Comparison of ENCODE assay signal across 16 cellular contexts in genomic region chr9:93316726-93317494, GRCh38.
"Had no signal": no experiment of that assay in that cellular context is flagged by ENCODE, and none has a peak within 500 bp of the region (broad histone marks: within the 10 kb centered on the region; RNA-seq: fewer than 3 reads in every experiment).

No MANE protein-coding gene starts in this region.

- DNase-seq: activated CD4-positive, CD25-positive, alpha-beta regulatory T cell treated with anti-CD3 and anti-CD28 coated beads, Interleukin-2, amount 50 U/mL, for 72 hours; activated T-cell treated with anti-CD3 and anti-CD28 coated beads, Interleukin-2, amount 50 U/mL, for 4 hours; adrenal gland; cerebellar nuclear complex; cortex of kidney; effector CD4-positive, alpha-beta T cell; left ventricle myocardium superior; naive thymus-derived CD8-positive, alpha-beta T cell; stimulated activated CD4-positive, alpha-beta T cell treated with anti-CD3 and anti-CD28 coated beads, Interleukin-4, amount 100 ng/mL, for 4 hours; stimulated activated naive B cell treated with anti-CD40 and anti-IgM and Interleukin-4, amounts not matched to agents 10 μg/mL and 1 μg/mL and 100 μg/mL, for 72 hours; thyroid gland had no signal

- H3K4me1 Mint-ChIP-seq: stimulated activated naive B cell treated with anti-CD40 and anti-IgM and Interleukin-4, amounts not matched to agents 10 μg/mL and 1 μg/mL and 100 μg/mL, for 72 hours had no signal

- H3K4me3 Mint-ChIP-seq: activated naive CD4-positive, alpha-beta T cell treated with anti-CD3 and anti-CD28 coated beads, Interleukin-2, amount 50 U/mL, for 24 hours; activated T-cell treated with anti-CD3 and anti-CD28 coated beads, Interleukin-2, amount 50 U/mL, for 4 hours; memory B cell; stimulated activated naive B cell treated with anti-CD40 and anti-IgM and Interleukin-4, amounts not matched to agents 10 μg/mL and 1 μg/mL and 100 μg/mL, for 72 hours; T-helper 1 cell treated with Interleukin-12 subunit alpha and Interleukin-12 subunit beta and Interleukin-4 antibody, amounts not matched to agents 30 μg/mL and 1 μg/mL, for 36 hours had no signal

- H3K36me3 ChIP-seq: adrenal gland, spleen, thyroid gland had no signal

- H3K4me3 ChIP-seq: adrenal gland, spleen, thyroid gland had no signal

- H3K27ac Mint-ChIP-seq: activated naive CD4-positive, alpha-beta T cell treated with anti-CD3 and anti-CD28 coated beads, Interleukin-2, amount 50 U/mL, for 24 hours; memory B cell; stimulated activated naive B cell treated with anti-CD40 and anti-IgM and Interleukin-4, amounts not matched to agents 10 μg/mL and 1 μg/mL and 100 μg/mL, for 72 hours; T-helper 1 cell treated with Interleukin-12 subunit alpha and Interleukin-12 subunit beta and Interleukin-4 antibody, amounts not matched to agents 30 μg/mL and 1 μg/mL, for 36 hours had no signal

- H3K9me3 ChIP-seq: adrenal gland, spleen, thyroid gland had no signal

- H3K27me3 ChIP-seq: adrenal gland, thyroid gland had no signal

- H3K36me3 Mint-ChIP-seq: activated naive CD4-positive, alpha-beta T cell treated with anti-CD3 and anti-CD28 coated beads, Interleukin-2, amount 50 U/mL, for 24 hours; memory B cell; stimulated activated naive B cell treated with anti-CD40 and anti-IgM and Interleukin-4, amounts not matched to agents 10 μg/mL and 1 μg/mL and 100 μg/mL, for 72 hours had no signal

- H3K9me3 Mint-ChIP-seq: activated naive CD4-positive, alpha-beta T cell treated with anti-CD3 and anti-CD28 coated beads, Interleukin-2, amount 50 U/mL, for 24 hours; activated T-cell treated with anti-CD3 and anti-CD28 coated beads, Interleukin-2, amount 50 U/mL, for 4 hours; memory B cell; stimulated activated naive B cell treated with anti-CD40 and anti-IgM and Interleukin-4, amounts not matched to agents 10 μg/mL and 1 μg/mL and 100 μg/mL, for 72 hours; T-helper 1 cell treated with Interleukin-12 subunit alpha and Interleukin-12 subunit beta and Interleukin-4 antibody, amounts not matched to agents 30 μg/mL and 1 μg/mL, for 36 hours had no signal

- ATAC-seq: activated T-cell treated with anti-CD3 and anti-CD28 coated beads, Interleukin-2, amount 50 U/mL, for 4 hours; left ventricle myocardium superior; stimulated activated naive B cell treated with anti-CD40 and anti-IgM and Interleukin-4, amounts not matched to agents 10 μg/mL and 1 μg/mL and 100 μg/mL, for 72 hours had no signal

- H3K27ac ChIP-seq: adrenal gland, parathyroid adenoma, spleen, thyroid gland had no signal

- H3K4me1 ChIP-seq: parathyroid adenoma had no signal

- H3K9ac ChIP-seq: parathyroid adenoma had no signal

- H2AFZ ChIP-seq: parathyroid adenoma had no signal

- H3K79me2 ChIP-seq: parathyroid adenoma had no signal
